In the genomic region with DNA sequence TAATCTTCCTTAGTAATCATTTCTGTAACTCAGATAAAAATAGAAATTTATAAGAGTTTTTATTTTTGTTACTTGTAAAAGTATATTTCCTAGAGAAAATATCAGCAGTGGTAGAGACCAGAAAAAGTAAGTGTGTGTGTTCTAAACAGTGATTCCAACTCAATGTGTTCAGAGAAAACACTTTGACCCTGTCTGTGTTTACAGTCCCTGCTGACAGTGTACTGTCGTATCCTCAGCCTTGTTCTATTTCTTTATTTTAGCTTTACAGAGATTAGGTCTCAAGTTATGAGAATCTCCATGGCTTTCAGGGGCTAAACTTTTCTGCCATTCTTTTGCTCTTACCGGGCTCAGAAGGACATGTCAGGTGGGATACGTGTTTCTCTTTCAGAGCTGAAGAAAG, we compare ENCODE assay signal across 25 cellular contexts. TPM values are rescaled to one million over a fixed set of nuclear protein-coding genes. Genes with fewer than 3 reads are reported as not detected.
"Had no signal": no experiment of that assay in that cellular context is flagged by ENCODE, and none has a peak within 500 bp of the region (broad histone marks: within the 10 kb centered on the region; RNA-seq: fewer than 3 reads in every experiment).

No MANE protein-coding gene starts in this region.

- H3K27me3 Mint-ChIP-seq: progenitor cell of endocrine pancreas, type B pancreatic cell had no signal

- DNase-seq: heart right ventricle; hippocampal formation; kidney glomerular epithelial cell; left cardiac atrium; left lung; midbrain; mucosa of descending colon; naive thymus-derived CD4-positive, alpha-beta T cell; ovary; spleen; stimulated activated CD4-positive, alpha-beta T cell treated with anti-CD3 and anti-CD28 coated beads, Interleukin-4, amount 100 ng/mL, for 24 hours; stimulated activated naive CD4-positive, alpha-beta T cell; stimulated activated naive CD8-positive, alpha-beta T cell treated with anti-CD3 and anti-CD28 coated beads, Interleukin-15, amount 100 ng/mL, for 72 hours; substantia nigra; uterus had no signal

- H3K27me3 ChIP-seq: heart right ventricle, left lung, ovary, right atrium auricular region, spleen, tibial nerve, uterus had no signal

- H3K9me3 ChIP-seq: heart right ventricle, left lung, mucosa of descending colon, ovary, right atrium auricular region, spleen, tibial nerve, uterus had no signal

- H3K9me3 Mint-ChIP-seq: natural killer cell treated with Interleukin-12 subunit alpha and Interleukin-12 subunit beta and Interleukin-15 and Interleukin-18, amount 100 ng/mL, for 72 hours; stimulated activated effector memory CD8-positive, alpha-beta T cell treated with anti-CD3 and anti-CD28 coated beads, Interleukin-12 subunit alpha, Interleukin-12 subunit beta, amount 100 ng/mL, for 72 hours; stimulated activated naive CD8-positive, alpha-beta T cell treated with anti-CD3 and anti-CD28 coated beads, Interleukin-15, amount 100 ng/mL, for 72 hours had no signal

- H3K36me3 Mint-ChIP-seq: natural killer cell treated with Interleukin-12 subunit alpha and Interleukin-12 subunit beta and Interleukin-15 and Interleukin-18, amount 100 ng/mL, for 72 hours; stimulated activated effector memory CD8-positive, alpha-beta T cell treated with anti-CD3 and anti-CD28 coated beads, Interleukin-12 subunit alpha, Interleukin-12 subunit beta, amount 100 ng/mL, for 72 hours; type B pancreatic cell had no signal

- H3K4me3 Mint-ChIP-seq: naive thymus-derived CD4-positive, alpha-beta T cell; natural killer cell treated with Interleukin-12 subunit alpha and Interleukin-12 subunit beta and Interleukin-15 and Interleukin-18, amount 100 ng/mL, for 72 hours; stimulated activated effector memory CD8-positive, alpha-beta T cell treated with anti-CD3 and anti-CD28 coated beads, Interleukin-12 subunit alpha, Interleukin-12 subunit beta, amount 100 ng/mL, for 72 hours; stimulated activated naive CD8-positive, alpha-beta T cell treated with anti-CD3 and anti-CD28 coated beads, Interleukin-15, amount 100 ng/mL, for 72 hours; type B pancreatic cell had no signal

- H3K36me3 ChIP-seq: left lung, ovary, right atrium auricular region, tibial nerve, uterus had no signal

- H3K27ac ChIP-seq: heart right ventricle, left lung, ovary, right atrium auricular region, skin epidermis, spleen, tibial nerve, uterus had no signal

- H3K4me3 ChIP-seq: heart right ventricle, left lung, lung, mucosa of descending colon, ovary, right atrium auricular region, skin epidermis, spleen, tibial nerve, uterus had no signal

- H3K4me1 ChIP-seq: heart right ventricle, right atrium auricular region, tibial nerve, uterus had no signal

- ATAC-seq: heart right ventricle; left cardiac atrium; left lung; mucosa of descending colon; naive thymus-derived CD4-positive, alpha-beta T cell; natural killer cell treated with Interleukin-12 subunit alpha and Interleukin-12 subunit beta and Interleukin-15 and Interleukin-18, amount 100 ng/mL, for 72 hours; sciatic nerve; stimulated activated effector memory CD8-positive, alpha-beta T cell treated with anti-CD3 and anti-CD28 coated beads, Interleukin-12 subunit alpha, Interleukin-12 subunit beta, amount 100 ng/mL, for 72 hours; stimulated activated naive CD8-positive, alpha-beta T cell treated with anti-CD3 and anti-CD28 coated beads, Interleukin-15, amount 100 ng/mL, for 72 hours had no signal

- H3K27ac Mint-ChIP-seq: naive thymus-derived CD4-positive, alpha-beta T cell; natural killer cell treated with Interleukin-12 subunit alpha and Interleukin-12 subunit beta and Interleukin-15 and Interleukin-18, amount 100 ng/mL, for 72 hours; progenitor cell of endocrine pancreas; stimulated activated effector memory CD8-positive, alpha-beta T cell treated with anti-CD3 and anti-CD28 coated beads, Interleukin-12 subunit alpha, Interleukin-12 subunit beta, amount 100 ng/mL, for 72 hours; stimulated activated naive CD8-positive, alpha-beta T cell treated with anti-CD3 and anti-CD28 coated beads, Interleukin-15, amount 100 ng/mL, for 72 hours; type B pancreatic cell had no signal

- H3K4me1 Mint-ChIP-seq: naive thymus-derived CD4-positive, alpha-beta T cell; stimulated activated naive CD8-positive, alpha-beta T cell treated with anti-CD3 and anti-CD28 coated beads, Interleukin-15, amount 100 ng/mL, for 72 hours had no signal

RNA-seq across cellular contexts. Expression of gene LYVE1, which starts 10.2 kb away (rescaled TPM):
- total RNA-seq: myocyte; naive thymus-derived CD4-positive, alpha-beta T cell; natural killer cell treated with Interleukin-12 subunit alpha and Interleukin-12 subunit beta and Interleukin-15 and Interleukin-18, amount 100 ng/mL, for 72 hours; progenitor cell of endocrine pancreas had no signal
